In the genomic region with DNA sequence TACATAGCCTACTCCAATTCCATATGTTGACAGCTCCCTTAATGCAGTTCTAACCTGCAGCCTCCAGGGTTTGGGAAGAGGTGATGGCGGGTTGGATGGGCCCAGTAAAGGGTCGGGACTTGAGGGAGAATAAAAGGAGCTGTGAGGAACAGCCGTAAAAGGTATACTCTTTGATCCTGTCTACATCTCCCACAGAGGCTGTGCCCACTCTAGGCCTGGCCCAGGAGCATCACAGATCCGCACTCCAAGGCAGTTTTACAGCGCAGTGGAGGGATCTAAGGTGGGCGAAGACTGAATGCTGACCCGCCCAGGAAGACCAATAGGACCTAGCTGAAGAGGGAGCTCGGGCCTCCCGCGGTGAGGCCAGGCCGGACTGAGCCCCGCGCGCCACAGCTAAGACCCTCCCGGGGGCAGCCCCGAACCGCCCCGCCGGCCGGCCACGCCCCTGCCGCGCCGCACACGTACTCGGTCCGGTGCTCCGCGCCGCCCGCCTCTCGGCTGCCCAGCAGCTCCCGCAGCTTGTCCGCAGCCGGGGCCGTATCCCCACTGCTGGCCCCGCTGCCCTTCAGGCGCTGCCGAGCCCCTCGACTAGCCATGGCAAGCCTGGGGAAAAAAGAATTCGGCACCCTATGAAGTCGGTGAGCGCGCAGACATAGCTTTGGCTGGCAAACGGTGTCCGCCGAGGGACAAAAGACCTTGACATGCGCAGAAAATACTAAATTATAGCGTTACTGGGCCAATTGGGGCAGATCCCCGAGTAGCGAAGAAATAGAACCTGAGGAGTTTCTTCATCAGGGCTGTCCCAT, we compare ENCODE assay signal across 8 cellular contexts. TPM values are rescaled to one million over a fixed set of nuclear protein-coding genes. Genes with fewer than 3 reads are reported as not detected.
A peak's percentile ranks its signal among the peaks of the same experiment; 100 is the strongest.
DNase-seq lines count a peak whose midpoint lies in the region; FAIRE-seq and TF ChIP-seq lines count a peak whose summit lies in the region.

A gene with protein sequence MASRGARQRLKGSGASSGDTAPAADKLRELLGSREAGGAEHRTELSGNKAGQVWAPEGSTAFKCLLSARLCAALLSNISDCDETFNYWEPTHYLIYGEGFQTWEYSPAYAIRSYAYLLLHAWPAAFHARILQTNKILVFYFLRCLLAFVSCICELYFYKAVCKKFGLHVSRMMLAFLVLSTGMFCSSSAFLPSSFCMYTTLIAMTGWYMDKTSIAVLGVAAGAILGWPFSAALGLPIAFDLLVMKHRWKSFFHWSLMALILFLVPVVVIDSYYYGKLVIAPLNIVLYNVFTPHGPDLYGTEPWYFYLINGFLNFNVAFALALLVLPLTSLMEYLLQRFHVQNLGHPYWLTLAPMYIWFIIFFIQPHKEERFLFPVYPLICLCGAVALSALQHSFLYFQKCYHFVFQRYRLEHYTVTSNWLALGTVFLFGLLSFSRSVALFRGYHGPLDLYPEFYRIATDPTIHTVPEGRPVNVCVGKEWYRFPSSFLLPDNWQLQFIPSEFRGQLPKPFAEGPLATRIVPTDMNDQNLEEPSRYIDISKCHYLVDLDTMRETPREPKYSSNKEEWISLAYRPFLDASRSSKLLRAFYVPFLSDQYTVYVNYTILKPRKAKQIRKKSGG (minus strand): TSS at position 695 of the 806 bp plus-strand sequence. CDS start 99 bp downstream, at position 596.

- H3K36me3 ChIP-seq in GM23248 (ENCODE audit: low read depth) (peaks cover 15% of the 10 kb centered on the region), neutrophil (no peaks in the 10 kb centered on the region)

- peak within 1 kb of the TSS; percentile 87 for H3K9ac ChIP-seq in GM23248

- TF ChIP-seq CTCF in neutrophil (IDR thresholded peaks at IDR 0.05) = no peak

- H3K9me3 ChIP-seq in GM23248 (ENCODE audit: low read depth) = no peaks in the 10 kb centered on the region
- H3K9me3 ChIP-seq in neutrophil = no peaks in the 10 kb centered on the region

- H2AFZ ChIP-seq in GM23248 = peak within 1 kb of the TSS; percentile 99

- no peaks in the 10 kb centered on the region for H4K20me1 ChIP-seq in GM23248 (ENCODE audit: insufficient read depth)

- H3K4me1 ChIP-seq in GM23248 (ENCODE audit: insufficient read depth) (peaks cover 13% of the 10 kb centered on the region), neutrophil (ENCODE audit: control insufficient read depth in 1 of 2, insufficient read depth in 1 of 2, low read depth in 1 of 2, low read length in 1 of 2) (peaks cover 6 to 12% of the 10 kb centered on the region in 2 experiments)

- in situ Hi-C loops in GM23248 (cut with MboI) = loop anchor here (10.0 kb wide), 1 partner anchor 124 kb away; no protein-coding TSS in a partner anchor

- FAIRE-seq in frontal cortex (lab: Jason Lieb, UNC) = no peak

- H3K9me2 ChIP-seq in GM23248 (ENCODE audit: insufficient read depth) = no peaks in the 10 kb centered on the region

- DNase-seq in ELR (ENCODE audit: low read depth) (peak; percentile 82), GM23248 (peak; percentile 83), LHCN-M2 (ENCODE audit: low read depth) (peak; percentile 83), SHP77 treated with DMSO at 0.1 percent for 48 hours (lab: John Stamatoyannopoulos, UW) (peak; percentile 60), frontal cortex (ENCODE audit: low spot score in 2 of 2) (peak; percentile 80 to 84), superior temporal gyrus (ENCODE audit: extremely low spot score) (peak; percentile 85)
- DNase-seq in activated gamma-delta T cell treated with anti-CD3 and anti-CD28 coated beads, Interleukin-2, amount 50 U/mL, for 16 hours (ENCODE audit: low read depth) = peak; percentile 84

- H3K79me2 ChIP-seq in GM23248 (ENCODE audit: insufficient read depth) = peaks cover 21% of the 10 kb centered on the region

- H3K4me3 ChIP-seq in GM23248 = peak within 1 kb of the TSS; percentile 98
- peak within 1 kb of the TSS; percentile 69 to 88 for H3K4me3 ChIP-seq in neutrophil (ENCODE audit: low read depth in 1 of 2, low read length in 1 of 2)

- peak within 1 kb of the TSS; percentile 66 for H3K27ac ChIP-seq in GM23248
- H3K27ac ChIP-seq in neutrophil = peak within 1 kb of the TSS; percentile 66

- H3K27me3 ChIP-seq in GM23248 (replicated peaks; ENCODE audit: insufficient read depth) (no peaks in the 10 kb centered on the region), neutrophil (no peaks in the 10 kb centered on the region)

- WGBS in GM23248 (ENCODE audit: low coverage in 1 of 2, low lambda C conversion rate in 2 of 2, missing lambda C conversion rate in 2 of 2), 2 experiments = 1% methylated on average over 32 to 50 of the region's 51 CpGs

- H3F3A ChIP-seq in GM23248 (ENCODE audit: insufficient read depth) = no peaks in the 10 kb centered on the region

- peak within 1 kb of the TSS; percentile 98 for H3K4me2 ChIP-seq in GM23248 (ENCODE audit: unreplicated experiment)

RNA-seq across cellular contexts. Expression of the gene that starts here (rescaled TPM):
- total RNA-seq in GM23248 (2014; rRNA removed; shearing (Covaris generic)) = 36.3 and 42.4 TPM in 2 replicates
- polyA plus RNA-seq in GM23248 (2016; fragmentation: Nextera tagmentation; extraction: Ambion mirVana) = 24.5 and 24.7 TPM in 2 replicates
- total RNA-seq in LHCN-M2 (2014; rRNA removed) (41.2 and 44.4 TPM in 2 replicates), frontal cortex (83.2 TPM)
- polyA plus RNA-seq in LHCN-M2 (2012) = 27.9 TPM

Comparison
In these comparisons a context has a peak if more than half of its experiments do, and no peak if none do; other contexts are left out.
1. Peak in every context shown above with its lines: DNase-seq, H3K4me3 ChIP-seq and H3K27ac ChIP-seq.